8 cellular contexts compared by ENCODE assay signal in the genomic region with DNA sequence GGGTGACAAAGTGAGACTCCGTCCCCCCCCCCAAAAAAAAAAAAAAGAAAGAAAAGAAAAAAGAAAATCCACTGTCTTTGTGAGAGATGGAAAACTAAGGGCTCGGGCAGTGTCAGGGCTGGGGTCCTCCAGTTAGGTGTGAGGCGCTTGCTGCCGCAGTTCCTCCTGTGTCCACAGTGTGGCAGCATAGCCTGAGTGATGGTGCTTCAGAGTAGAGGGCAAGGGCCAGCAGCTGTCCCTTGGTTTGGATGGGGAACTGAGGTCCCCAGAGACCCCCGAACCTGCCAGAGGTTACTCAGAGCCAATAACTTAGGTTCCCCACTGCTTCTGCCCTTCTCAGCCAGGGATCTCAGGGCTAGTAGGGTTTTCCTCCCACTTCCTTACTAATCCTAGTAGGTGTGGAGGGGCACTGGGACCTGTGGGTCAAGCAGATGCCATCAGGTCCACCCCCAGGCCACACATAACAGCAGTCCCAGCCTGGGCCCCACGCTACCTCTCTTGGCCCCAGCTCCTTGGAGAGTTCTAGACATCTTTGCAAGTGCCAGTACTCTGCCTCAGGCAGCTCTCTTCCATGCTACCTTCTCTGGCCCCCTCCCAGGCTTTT. TPM values are rescaled to one million over a fixed set of nuclear protein-coding genes. Genes with fewer than 3 reads are reported as not detected.
DNase-seq lines count a peak whose midpoint lies in the region; ATAC-seq and TF ChIP-seq lines count a peak whose summit lies in the region.

No MANE protein-coding gene starts in this region.

- peaks cover 0 to 2% (median 0%) of the 10 kb centered on the region in 9 donors for H3K36me3 ChIP-seq in heart right ventricle

- H3K27ac ChIP-seq in heart right ventricle, result no peak overlapping the region

- TF ChIP-seq CTCF in heart right ventricle (IDR thresholded peaks at IDR 0.05), result peak; percentile 81 to 94 (median 91)

- no peaks in the 10 kb centered on the region for H3K27me3 ChIP-seq in heart right ventricle

- ATAC-seq in heart right ventricle (peak; percentile 75 to 89 (median 86)), HG03097 (IDR thresholded peaks at IDR 0.05; ENCODE audit: low FRiP score, unreplicated experiment) (no peak), GM19452 (IDR thresholded peaks at IDR 0.05; ENCODE audit: unreplicated experiment) (no peak)

- DNase-seq in Daoy (ENCODE audit: low read depth) (peak; percentile 76), KG1 (lab: John Stamatoyannopoulos, UW) (peak; percentile 3), SW 1271 (lab: John Stamatoyannopoulos, UW) (peak; percentile 35 to 66), heart right ventricle (peak; percentile 73 to 79), retina (peak; percentile 81)
- DNase-seq in activated naive CD8-positive, alpha-beta T cell treated with anti-CD3 and anti-CD28 coated beads, Interleukin-2, amount 50 U/mL, for 16 hours (ENCODE audit: low read depth, low spot score), result peak; percentile 49

- WGBS in heart right ventricle, 2 donors, result 12 to 17% methylated on average over 5 to 6 of the region's 6 CpGs

- no peaks in the 10 kb centered on the region for H3K9me3 ChIP-seq in heart right ventricle

- H3K4me1 ChIP-seq in heart right ventricle, result peaks cover 0 to 18% (median 5%) of the 10 kb centered on the region in 9 donors

- intact Hi-C loops in heart right ventricle (cut with DNase I), result loop anchor here in 7 of 10 donors (2.0 to 10.0 kb wide), 6 partner anchors 40 to 100 kb away; partner anchors contain the start of genes FLII (in 3 of the 7), TOP3A (in 3 of the 7) and SMCR8 (in 1 of the 7)

- H3K4me3 ChIP-seq in heart right ventricle, result no peak overlapping the region

RNA-seq across cellular contexts. Expression of gene LLGL1, which starts 7.9 kb away (rescaled TPM):
- 22.6 and 24.3 TPM in 2 replicates for total RNA-seq in Daoy (2014; rRNA removed; shearing (Covaris generic))
- total RNA-seq in heart right ventricle, result 10 to 100 TPM in 1 of 10 donors, 1 to 10 TPM in 9; 7.2 to 12.4 (median 9.1) TPM
- polyA plus RNA-seq in heart right ventricle, result 1 to 10 TPM; 5.8 to 5.9 TPM

RNA-seq across cellular contexts. Expression of gene ALKBH5, which starts 33.9 kb away (rescaled TPM):
- 88.0 and 94.3 TPM in 2 replicates for total RNA-seq in Daoy (2014; rRNA removed; shearing (Covaris generic))
- total RNA-seq in heart right ventricle, result 100 to 1,000 TPM; 163 to 208 (median 194) TPM
- 10 to 100 TPM; 72.6 to 80.3 TPM for polyA plus RNA-seq in heart right ventricle

RNA-seq across cellular contexts. Expression of gene FLII, which starts 41.0 kb away (rescaled TPM):
- 179 and 192 TPM in 2 replicates for total RNA-seq in Daoy (2014; rRNA removed; shearing (Covaris generic))
- total RNA-seq in heart right ventricle, result 100 to 1,000 TPM; 207 to 356 (median 281) TPM
- 100 to 1,000 TPM; 366 to 469 TPM for polyA plus RNA-seq in heart right ventricle

RNA-seq across cellular contexts. Expression of gene MIEF2, which starts 42.9 kb away (rescaled TPM):
- 6.3 and 7.9 TPM in 2 replicates for total RNA-seq in Daoy (2014; rRNA removed; shearing (Covaris generic))
- total RNA-seq in heart right ventricle, result 10 to 100 TPM; 23.9 to 43.4 (median 33.5) TPM
- 10 to 100 TPM; 18.9 to 20.6 TPM for polyA plus RNA-seq in heart right ventricle

Comparison
In these comparisons a context has a peak if more than half of its experiments do, and no peak if none do; other contexts are left out.
1. DNase-seq: peak in every context shown above with its lines; median percentile 81 in retina; 76 in Daoy; 76 in heart right ventricle; 50 in SW 1271; 49 in activated naive CD8-positive, alpha-beta T cell treated with anti-CD3 and anti-CD28 coated beads, Interleukin-2, amount 50 U/mL, for 16 hours; 3 in KG1.
2. ATAC-seq: peak in heart right ventricle (8 of 8); none in HG03097 (single experiment) and GM19452 (single experiment).